ENCODE assay signal across 8 cellular contexts in the genomic region with DNA sequence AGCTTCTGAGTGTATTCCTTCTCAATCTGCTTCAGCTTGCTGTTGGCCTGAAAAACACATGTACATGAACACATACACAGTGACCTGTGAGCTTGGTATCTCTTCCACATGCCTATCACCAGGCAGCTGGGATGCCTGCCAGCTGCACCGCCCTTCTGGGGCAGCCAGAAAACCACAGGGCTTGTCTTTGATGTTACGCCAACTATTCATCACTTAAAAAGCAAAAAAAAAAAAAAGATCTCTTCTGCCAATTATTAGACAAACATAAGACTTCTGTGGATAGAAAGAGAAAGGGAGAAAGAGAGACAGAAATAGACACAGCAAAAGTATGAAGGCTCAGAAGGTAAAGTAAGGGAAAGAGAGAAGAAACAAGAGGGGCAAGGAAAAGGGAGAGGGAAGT.
DNase-seq lines count a peak whose midpoint lies in the region; TF ChIP-seq lines count a peak whose summit lies in the region.

No MANE protein-coding gene starts in this region.

- peaks cover 7% of the 10 kb centered on the region for H3K27me3 Mint-ChIP-seq in MCF 10A (ENCODE audit: insufficient read depth, unreplicated experiment)

- no peaks in the 10 kb centered on the region for H3K36me3 ChIP-seq in BLaER1 treated with 17β-estradiol and CSF1 and Interleukin-3, amounts not matched to agents 10 nM and 100 nM
- no peaks in the 10 kb centered on the region for H3K36me3 ChIP-seq in transverse colon

- TF ChIP-seq POLR2A in transverse colon (IDR thresholded peaks at IDR 0.05) = no peak

- no peak for TF ChIP-seq CTCF in MCF 10A (IDR thresholded peaks at IDR 0.05; ENCODE audit: unreplicated experiment)
- no peak for TF ChIP-seq CTCF in transverse colon (IDR thresholded peaks at IDR 0.05)
- no peak for TF ChIP-seq CTCF in GM10266 (IDR thresholded peaks at IDR 0.05; ENCODE audit: control insufficient read depth, insufficient read depth, low read depth, missing control alignments)

- H3K27ac ChIP-seq in BLaER1 treated with 17β-estradiol and CSF1 and Interleukin-3, amounts not matched to agents 10 nM and 100 nM = no peak overlapping the region
- no peak overlapping the region for H3K27ac ChIP-seq in transverse colon

- TF ChIP-seq EP300 in transverse colon (IDR thresholded peaks at IDR 0.05; ENCODE audit: low read depth) = no peak

- no peaks in the 10 kb centered on the region for H3K9me3 ChIP-seq in BLaER1 treated with 17β-estradiol and CSF1 and Interleukin-3, amounts not matched to agents 10 nM and 100 nM (replicated peaks in 1 of 11)
- H3K9me3 ChIP-seq in transverse colon = no peaks in the 10 kb centered on the region

- H3K4me3 ChIP-seq in BLaER1 treated with 17β-estradiol and CSF1 and Interleukin-3, amounts not matched to agents 10 nM and 100 nM = no peak overlapping the region
- H3K4me3 ChIP-seq in transverse colon = no peak overlapping the region

- DNase-seq in HUDEP-2 (lab: John Stamatoyannopoulos, UW; ENCODE audit: unreplicated experiment in 76 of 76) (peak in 75 of 76 experiments; percentile 3 to 93 (median 78)), T-helper 1 cell (peak in 4 of 5 donors; percentile 16 to 49 (median 32)), MCF 10A (ENCODE audit: unreplicated experiment) (peak; percentile 96), lung microvascular endothelial cell (ENCODE audit: low read depth in 2 of 2) (peak; percentile 75 to 90), transverse colon (peak; percentile 70), GM10266 (ENCODE audit: extremely low spot score) (no peak), GM19240 (ENCODE audit: insufficient read length, low spot score) (no peak)

- peak overlapping the region; percentile 0 for H3K4me3 Mint-ChIP-seq in MCF 10A (ENCODE audit: unreplicated experiment)

- H3K4me1 ChIP-seq in BLaER1 treated with 17β-estradiol and CSF1 and Interleukin-3, amounts not matched to agents 10 nM and 100 nM = peaks cover 7 to 18% (median 14%) of the 10 kb centered on the region in 10 experiments; a peak in 19 of 20 replicates
- peaks cover 6 to 12% (median 9%) of the 10 kb centered on the region in 4 donors for H3K4me1 ChIP-seq in transverse colon

- H3K27ac Mint-ChIP-seq in MCF 10A (ENCODE audit: low read depth, unreplicated experiment) = peak overlapping the region; percentile 2

- CTCF ChIA-PET in MCF 10A (lab: Yijun Ruan, JAX) = no interaction called here

- H3K27me3 ChIP-seq in BLaER1 treated with 17β-estradiol and CSF1 and Interleukin-3, amounts not matched to agents 10 nM and 100 nM = no peaks in the 10 kb centered on the region
- no peaks in the 10 kb centered on the region for H3K27me3 ChIP-seq in transverse colon

- H4K20me1 ChIP-seq in BLaER1 treated with 17β-estradiol and CSF1 and Interleukin-3, amounts not matched to agents 10 nM and 100 nM = no peaks in the 10 kb centered on the region

- in situ Hi-C loops in transverse colon (cut with MboI; ENCODE audit: low pct_ligation_motif_present in 1 of 4, low pct_unique_long_range_greater_than_20kb in 1 of 4, low sequenced_read_pairs in 3 of 4) = no loop called here

- peaks cover 13% of the 10 kb centered on the region for H3K4me1 Mint-ChIP-seq in MCF 10A (ENCODE audit: insufficient read depth, unreplicated experiment)

- no TSS peak for BruUV-seq in MCF 10A (replicated peaks; lab: Mats Ljungman, UMichigan)

- POLR2A ChIA-PET in MCF 10A (lab: Yijun Ruan, JAX) = interaction anchor here (0.6 to 2.3 kb wide), 6 partner anchors 13 to 65 kb away, joined by 3 to 15 read pairs (median 4); no protein-coding TSS in a partner anchor

- H3K4me2 ChIP-seq in BLaER1 treated with 17β-estradiol and CSF1 and Interleukin-3, amounts not matched to agents 10 nM and 100 nM = peak overlapping the region; percentile 12 to 48 (median 37); a peak in 17 of 22 replicates

- intact Hi-C loops in MCF 10A (cut with micrococcal nuclease) = loop anchor here (1.0 kb wide), 1 partner anchor 35 kb away; no protein-coding TSS in a partner anchor
- intact Hi-C loops in transverse colon (cut with DNase I; ENCODE audit: low total_unique reads) = loop anchor here (2.0 kb wide), 1 partner anchor 44 kb away; no protein-coding TSS in a partner anchor

- H3K36me3 Mint-ChIP-seq in MCF 10A (ENCODE audit: insufficient read depth, unreplicated experiment) = no peaks in the 10 kb centered on the region

- H3K9me3 Mint-ChIP-seq in MCF 10A (ENCODE audit: unreplicated experiment) = no peaks in the 10 kb centered on the region

- WGBS in transverse colon (ENCODE audit: low coverage in 1 of 2), 2 donors = 21 to 47% methylated on average over 2 of the region's 2 CpGs

- no peak overlapping the region for H3K9ac ChIP-seq in BLaER1 treated with 17β-estradiol and CSF1 and Interleukin-3, amounts not matched to agents 10 nM and 100 nM

Comparison
In these comparisons a context has a peak if more than half of its experiments do, and no peak if none do; other contexts are left out.
1. DNase-seq: peak in HUDEP-2 (75 of 76), T-helper 1 cell (4 of 5), MCF 10A (single experiment), lung microvascular endothelial cell (2 of 2) and transverse colon (single experiment); none in GM10266 (single experiment) and GM19240 (single experiment).